15 cellular contexts compared by ENCODE assay signal in genomic region chr20:24051160-24051559, GRCh38.
"Had no signal": no experiment of that assay in that cellular context is flagged by ENCODE, and none has a peak within 500 bp of the region (broad histone marks: within the 10 kb centered on the region; RNA-seq: fewer than 3 reads in every experiment).

No MANE protein-coding gene starts in this region.

- H3K4me2 ChIP-seq: hepatocyte had no signal

- H3K27me3 ChIP-seq: hepatocyte had no signal

- H3K36me3 ChIP-seq: suprapubic skin had no signal

- H3K27ac ChIP-seq: hepatocyte, suprapubic skin had no signal

- H3K36me3 Mint-ChIP-seq: brain, type B pancreatic cell had no signal

- H3K9me3 Mint-ChIP-seq: brain, endodermal cell, neural crest cell, type B pancreatic cell had no signal

- H3K4me3 ChIP-seq: hepatocyte, suprapubic skin had no signal

- H2AFZ ChIP-seq: hepatocyte had no signal

- H3K4me1 Mint-ChIP-seq: brain had no signal

- H3K27ac Mint-ChIP-seq: brain, endodermal cell, type B pancreatic cell had no signal

- ATAC-seq: left ventricle myocardium superior; stimulated activated naive CD8-positive, alpha-beta T cell treated with anti-CD3 and anti-CD28 coated beads, Interleukin-15, Interleukin-2, amounts not matched to agents 100 U/mL and 50 U/mL, for 24 hours had no signal

- DNase-seq: activated gamma-delta T cell; amygdala; cerebellar nuclear complex; dermis blood vessel endothelial cell; endodermal cell; erythroblast; left ventricle myocardium superior; mesendoderm; stimulated activated CD4-positive, alpha-beta T cell treated with anti-CD3 and anti-CD28 coated beads, Interleukin-12 subunit alpha, Interleukin-12 subunit beta, amount 100 ng/mL, for 4 hours; stimulated activated naive CD8-positive, alpha-beta T cell treated with anti-CD3 and anti-CD28 coated beads, Interleukin-15, Interleukin-2, amounts not matched to agents 100 U/mL and 50 U/mL, for 24 hours had no signal

- H3K9me3 ChIP-seq: suprapubic skin had no signal

- H3K4me1 ChIP-seq: suprapubic skin had no signal

- H3K4me3 Mint-ChIP-seq: brain, endodermal cell, neural crest cell, type B pancreatic cell had no signal

- H3K79me2 ChIP-seq: hepatocyte had no signal
